Comparison of ENCODE assay signal across 33 cellular contexts in genomic region chr14:67245104-67245503, GRCh38. TPM values are rescaled to one million over a fixed set of nuclear protein-coding genes. Genes with fewer than 3 reads are reported as not detected.
"Had no signal": no experiment of that assay in that cellular context is flagged by ENCODE, and none has a peak within 500 bp of the region (broad histone marks: within the 10 kb centered on the region; RNA-seq: fewer than 3 reads in every experiment).

No MANE protein-coding gene starts in this region.

- H3K27ac ChIP-seq: coronary artery, gastrocnemius medialis, heart left ventricle, hepatocyte, left lung, neural progenitor cell, parathyroid adenoma, thyroid gland had no signal

- H3K36me3 ChIP-seq: gastrocnemius medialis, heart left ventricle, left lung, neural progenitor cell, thyroid gland had no signal

- H2AFZ ChIP-seq: hepatocyte, neural progenitor cell, parathyroid adenoma had no signal

- H3K4me3 ChIP-seq: coronary artery, gastrocnemius medialis, heart left ventricle, hepatocyte, left lung, mucosa of descending colon, neural progenitor cell, smooth muscle cell, thyroid gland had no signal

- H3K4me3 Mint-ChIP-seq: mesothelial cell of epicardium; natural killer cell treated with Interleukin-12 subunit alpha and Interleukin-12 subunit beta and Interleukin-15 and Interleukin-18, amount 100 ng/mL, for 72 hours; neural progenitor cell; stimulated activated naive CD8-positive, alpha-beta T cell treated with anti-CD3 and anti-CD28 coated beads, Interleukin-15, amount 100 ng/mL, for 72 hours; type B pancreatic cell had no signal

- H3K27ac Mint-ChIP-seq: naive B cell; natural killer cell treated with Interleukin-12 subunit alpha and Interleukin-12 subunit beta and Interleukin-15 and Interleukin-18, amount 100 ng/mL, for 72 hours; neural progenitor cell; progenitor cell of endocrine pancreas; type B pancreatic cell had no signal

- DNase-seq: foreskin fibroblast; gastrocnemius medialis; heart left ventricle; kidney; left cardiac atrium; left lung; mesenchymal stem cell; mucosa of descending colon; naive B cell; stimulated activated CD4-positive, alpha-beta T cell treated with anti-CD3 and anti-CD28 coated beads, Interleukin-12 subunit alpha, Interleukin-12 subunit beta, amount 100 ng/mL, for 4 hours; stimulated activated CD4-positive, alpha-beta T cell treated with anti-CD3 and anti-CD28 coated beads, Interleukin-1b, Interleukin-23, amount 100 ng/mL, for 48 hours; stimulated activated CD4-positive, alpha-beta T cell treated with anti-CD3 and anti-CD28 coated beads, Interleukin-4, amount 100 ng/mL, for 1 hour; stimulated activated CD8-positive, alpha-beta memory T cell treated with anti-CD3 and anti-CD28 coated beads, Interleukin-4, amount 100 ng/mL, for 48 hours; stimulated activated naive CD4-positive, alpha-beta T cell; stimulated activated naive CD8-positive, alpha-beta T cell treated with anti-CD3 and anti-CD28 coated beads, Interleukin-15, amount 100 ng/mL, for 72 hours; thyroid gland had no signal

- ATAC-seq: esophagus mucosa; gastrocnemius medialis; heart left ventricle; left cardiac atrium; left lung; mucosa of descending colon; natural killer cell treated with Interleukin-12 subunit alpha and Interleukin-12 subunit beta and Interleukin-15 and Interleukin-18, amount 100 ng/mL, for 72 hours; sciatic nerve; stimulated activated naive CD8-positive, alpha-beta T cell treated with anti-CD3 and anti-CD28 coated beads, Interleukin-15, amount 100 ng/mL, for 72 hours had no signal

- H3K9me3 Mint-ChIP-seq: mesothelial cell of epicardium; naive B cell; natural killer cell treated with Interleukin-12 subunit alpha and Interleukin-12 subunit beta and Interleukin-15 and Interleukin-18, amount 100 ng/mL, for 72 hours; stimulated activated naive CD8-positive, alpha-beta T cell treated with anti-CD3 and anti-CD28 coated beads, Interleukin-15, amount 100 ng/mL, for 72 hours; type B pancreatic cell had no signal

- H3K9ac ChIP-seq: neural progenitor cell, parathyroid adenoma had no signal

- H3K4me2 ChIP-seq: hepatocyte, neural progenitor cell, smooth muscle cell had no signal

- H3K9me3 ChIP-seq: gastrocnemius medialis, heart left ventricle, left lung, mucosa of descending colon, thyroid gland had no signal

- H3K27me3 ChIP-seq: gastrocnemius medialis, heart left ventricle, hepatocyte, left lung, thyroid gland had no signal

- H3K36me3 Mint-ChIP-seq: mesothelial cell of epicardium; naive B cell; natural killer cell treated with Interleukin-12 subunit alpha and Interleukin-12 subunit beta and Interleukin-15 and Interleukin-18, amount 100 ng/mL, for 72 hours; type B pancreatic cell had no signal

- H3K27me3 Mint-ChIP-seq: naive B cell; stimulated activated naive CD8-positive, alpha-beta T cell treated with anti-CD3 and anti-CD28 coated beads, Interleukin-15, amount 100 ng/mL, for 72 hours; type B pancreatic cell had no signal

RNA-seq across cellular contexts. Expression of gene GARIN2, which starts 55.9 kb away (rescaled TPM):
- total RNA-seq: dermis microvascular lymphatic vessel endothelial cell; esophagus mucosa; gastrocnemius medialis; glomerular endothelial cell; heart left ventricle; hepatocyte; left cardiac atrium; lower leg skin; lung microvascular endothelial cell; natural killer cell treated with Interleukin-12 subunit alpha and Interleukin-12 subunit beta and Interleukin-15 and Interleukin-18, amount 100 ng/mL, for 72 hours; osteoblast; sciatic nerve; smooth muscle cell; thyroid gland; urinary bladder had no signal
- polyA plus RNA-seq: heart left ventricle, hepatocyte, smooth muscle cell had no signal
